In genomic region chr9:124457079-124457886, GRCh38 we compare ENCODE assay signal across 1 cellular context.
TF ChIP-seq lines count a peak whose summit lies in the region.

No MANE protein-coding gene starts in this region.

TF ChIP-seq in K562, 482 proteins besides CTCF, POLR2A, EP300 and RAD21 (continues in another document):
- TF ChIP-seq ZNF143 (CRISPR knock-in tag; IDR thresholded peaks at IDR 0.05) (no peak), USF1 (CRISPR knock-in tag; IDR thresholded peaks at IDR 0.05) (no peak), SNIP1 (IDR thresholded peaks at IDR 0.05; ENCODE audit: low read depth) (no peak), NR0B1 (IDR thresholded peaks at IDR 0.05; ENCODE audit: partially characterized antibody) (no peak), HDAC2 (IDR thresholded peaks at IDR 0.05) (peak; percentile 21; the same call in 1 of the 2 replicates), ZBTB17 (CRISPR knock-in tag; IDR thresholded peaks at IDR 0.05) (no peak), NFE2 (IDR thresholded peaks at IDR 0.05; ENCODE audit: low read depth) (peak; percentile 32; the same call in 1 of the 2 replicates), ZNF316 (IDR thresholded peaks at IDR 0.05) (peak; percentile 81), JUN (IDR thresholded peaks at IDR 0.05; ENCODE audit: borderline replicate concordance, low read depth, low read length) (no peak), JUN (CRISPR knock-in tag; IDR thresholded peaks at IDR 0.05; ENCODE audit: borderline replicate concordance) (no peak), POLR2AphosphoS5 (IDR thresholded peaks at IDR 0.05; ENCODE audit: control insufficient read depth, insufficient read depth, low read depth, low read length) (no peak), CBX1 (IDR thresholded peaks at IDR 0.05; ENCODE audit: low read depth) (peak; percentile 69; the same call in 1 of the 2 replicates), CBX3 (IDR thresholded peaks at IDR 0.05; ENCODE audit: borderline replicate concordance in 1 of 2, low read length in 2 of 2) (0 out of 3 replicates have a peak, but pooled peaks of 1 of the 2 experiments have one; percentile 56), LCOR (CRISPR knock-in tag; IDR thresholded peaks at IDR 0.05) (no peak), ZNF609 (CRISPR knock-in tag; IDR thresholded peaks at IDR 0.05; ENCODE audit: borderline replicate concordance) (no peak), PRMT5 (CRISPR knock-in tag; IDR thresholded peaks at IDR 0.05) (no peak), ZBTB7A (IDR thresholded peaks at IDR 0.05; ENCODE audit: borderline replicate concordance, control insufficient read depth, low read depth, low read length) (0 out of 2 replicates have a peak, but pooled peaks have one; percentile 26), ATF3 (IDR thresholded peaks at IDR 0.05) (peak; percentile 24; the same call in 1 of the 2 replicates), ATF3 (CRISPR knock-in tag; conservative IDR thresholded peaks at IDR 0.05) (no peak), MAFG (tag; conservative IDR thresholded peaks at IDR 0.05) (peak; percentile 61), BCOR (IDR thresholded peaks at IDR 0.05) (peak; percentile 95), PREB (CRISPR knock-in tag; IDR thresholded peaks at IDR 0.05) (no peak), GTF2E2 (tag; IDR thresholded peaks at IDR 0.05) (no peak), ADNP (tag; IDR thresholded peaks at IDR 0.05) (peak; percentile 89), HDAC8 (tag; IDR thresholded peaks at IDR 0.05) (no peak), GATAD2A (IDR thresholded peaks at IDR 0.05) (no peak), KDM1A (IDR thresholded peaks at IDR 0.05) (peak; percentile 49 to 84; a peak in 2 of 4 replicates), NR2C2 (CRISPR knock-in tag; IDR thresholded peaks at IDR 0.05) (no peak), NR2C2 (tag; IDR thresholded peaks at IDR 0.05) (no peak), RAD51 (IDR thresholded peaks at IDR 0.05; ENCODE audit: borderline replicate concordance, low read depth) (no peak), ZNF507 (tag; conservative IDR thresholded peaks at IDR 0.05) (no peak), RBM25 (IDR thresholded peaks at IDR 0.05; ENCODE audit: low read depth, low read length, severe bottlenecking) (peak; percentile 84), ZNF717 (CRISPR knock-in tag; IDR thresholded peaks at IDR 0.05) (no peak), POLR2G (IDR thresholded peaks at IDR 0.05; ENCODE audit: low read depth, low read length) (no peak), MED1 (CRISPR knock-in tag; IDR thresholded peaks at IDR 0.05; ENCODE audit: borderline replicate concordance) (no peak), RFX7 (CRISPR knock-in tag; IDR thresholded peaks at IDR 0.05) (no peak), HCFC1 (IDR thresholded peaks at IDR 0.05; ENCODE audit: low read depth, low read length) (no peak), ZBTB11 (CRISPR knock-in tag; IDR thresholded peaks at IDR 0.05) (no peak), C11orf30 (IDR thresholded peaks at IDR 0.05; ENCODE audit: low read depth) (peak; percentile 70), ZNF398 (CRISPR knock-in tag; IDR thresholded peaks at IDR 0.05) (no peak), NFRKB (IDR thresholded peaks at IDR 0.05; ENCODE audit: low read depth) (no peak), SREBF2 (CRISPR knock-in tag; IDR thresholded peaks at IDR 0.05) (no peak), HMGXB4 (CRISPR knock-in tag; IDR thresholded peaks at IDR 0.05) (no peak), CUX1 (CRISPR knock-in tag; IDR thresholded peaks at IDR 0.05) (no peak), TCF7L2 (IDR thresholded peaks at IDR 0.05; ENCODE audit: low read depth, low read length) (no peak)
